Comparison of ENCODE assay signal across 19 cellular contexts in the genomic region with DNA sequence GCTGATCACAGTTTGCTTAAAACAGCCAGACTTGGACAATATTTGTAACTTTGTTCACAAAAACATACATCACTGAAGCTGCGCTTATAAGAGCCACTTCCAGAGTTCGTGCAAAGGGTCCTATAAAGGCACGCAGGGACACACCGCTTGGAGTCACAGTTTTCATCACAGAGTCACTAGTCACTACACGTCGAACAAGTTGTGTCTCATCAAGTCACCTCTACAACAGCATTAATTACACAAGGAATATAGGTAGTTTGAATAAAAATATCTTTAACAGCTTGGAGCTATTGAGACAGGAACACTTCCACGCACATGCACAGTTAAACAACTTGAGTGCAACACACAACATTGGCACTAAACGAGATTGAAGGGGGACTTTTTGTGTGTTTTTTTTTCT. TPM values are rescaled to one million over a fixed set of nuclear protein-coding genes. Genes with fewer than 3 reads are reported as not detected.
DNase-seq lines count a peak whose midpoint lies in the region; ATAC-seq and TF ChIP-seq lines count a peak whose summit lies in the region.
"Had no signal": no experiment of that assay in that cellular context is flagged by ENCODE, and none has a peak within 500 bp of the region (broad histone marks: within the 10 kb centered on the region; RNA-seq: fewer than 3 reads in every experiment).

No MANE protein-coding gene starts in this region.

- peaks cover 2 to 34% of the 10 kb centered on the region in 2 experiments; a peak in 3 of 4 replicates for H3K79me1 ChIP-seq in IMR-90 (ENCODE audit: low read depth in 1 of 2, low read length in 2 of 2)

- peak overlapping the region; percentile 92 for H3K56ac ChIP-seq in IMR-90 (ENCODE audit: extremely low read depth, insufficient read depth, low read length)

- DNase-seq in IMR-90 (no peak), colonic mucosa (peak; percentile 27), lower lobe of right lung (no peak), sigmoid colon (no peak), SIG-M5 (lab: John Stamatoyannopoulos, UW) (no peak), NCI-H345 (lab: John Stamatoyannopoulos, UW) (no peak), aorta (no peak), right atrium auricular region (ENCODE audit: low spot score) (no peak)
- DNase-seq: activated CD4-positive, CD25-positive, alpha-beta regulatory T cell treated with anti-CD3 and anti-CD28 coated beads, Interleukin-2, amount 50 U/mL, for 72 hours; activated effector memory CD4-positive, alpha-beta T cell treated with Interleukin-2 at 50 U/mL for 16 hours; CD4-positive, alpha-beta memory T cell; HFFc6; NCI-H1092; NCI-H524; SHP77 had no signal

- H2BK5ac ChIP-seq in IMR-90 (ENCODE audit: low read depth, low read length, poor library complexity, severe bottlenecking): peak overlapping the region; percentile 89

- H2AK9ac ChIP-seq in IMR-90 (replicated peaks; ENCODE audit: low read depth, low read length, poor library complexity): no peak overlapping the region

- peak overlapping the region; percentile 79 for H3K4ac ChIP-seq in IMR-90 (ENCODE audit: low read depth, low read length)

- peak overlapping the region; percentile 8; the same call in 1 of the 3 replicates for H2BK15ac ChIP-seq in IMR-90 (ENCODE audit: low read depth, low read length)

- no peak for TF ChIP-seq RAD21 in IMR-90 (IDR thresholded peaks at IDR 0.05; ENCODE audit: low read length)

- peak overlapping the region; percentile 29 to 87 for H4K8ac ChIP-seq in IMR-90 (ENCODE audit: low read depth in 2 of 2, low read length in 2 of 2)

- peak overlapping the region; percentile 58; the same call in 1 of the 2 replicates for H4K91ac ChIP-seq in IMR-90 (ENCODE audit: insufficient read depth, low read depth, low read length)

- H3K4me1 ChIP-seq in IMR-90 (ENCODE audit: control insufficient read depth, insufficient read depth, low read length): peaks cover 13% of the 10 kb centered on the region
- peaks cover 8% of the 10 kb centered on the region for H3K4me1 ChIP-seq in colonic mucosa
- H3K4me1 ChIP-seq in lower lobe of right lung: peaks cover 9% of the 10 kb centered on the region
- peaks cover 0 to 43% (median 25%) of the 10 kb centered on the region in 4 donors for H3K4me1 ChIP-seq in sigmoid colon
- H3K4me1 ChIP-seq in aorta (ENCODE audit: control insufficient read depth in 1 of 2, insufficient read depth in 2 of 2, low read length in 2 of 2): no peaks in the 10 kb centered on the region
- H3K4me1 ChIP-seq in right atrium auricular region: peaks cover 0 to 43% of the 10 kb centered on the region in 2 donors

- peak overlapping the region; percentile 88; the same call in 1 of the 2 replicates for H3K27ac ChIP-seq in IMR-90 (ENCODE audit: insufficient read depth, low read length)
- peak overlapping the region; percentile 84 for H3K27ac ChIP-seq in colonic mucosa
- peak overlapping the region; percentile 95 for H3K27ac ChIP-seq in lower lobe of right lung
- peak overlapping the region; percentile 82 to 99 (median 92) for H3K27ac ChIP-seq in sigmoid colon
- H3K27ac ChIP-seq in aorta (ENCODE audit: low read depth in 1 of 2, low read length in 2 of 2): no peak overlapping the region
- no peak overlapping the region for H3K27ac ChIP-seq in right atrium auricular region
- H3K27ac ChIP-seq: KMS-11, vagina had no signal

- TF ChIP-seq POLR2A in IMR-90 (IDR thresholded peaks at IDR 0.05; ENCODE audit: low read depth, low read length): no peak; the same call in 1 of the 2 replicates
- no peak for TF ChIP-seq POLR2A in sigmoid colon (IDR thresholded peaks at IDR 0.05)

- ATAC-seq in IMR-90 (ENCODE audit: low read depth): no peak
- ATAC-seq in lower lobe of right lung: no peak
- no peak for ATAC-seq in aorta (ENCODE audit: low FRiP score)
- ATAC-seq: stimulated activated effector memory CD8-positive, alpha-beta T cell treated with anti-CD3 and anti-CD28 coated beads, Interleukin-12 subunit alpha, Interleukin-12 subunit beta, amount 100 ng/mL, for 72 hours had no signal

- H3K27me3 ChIP-seq in IMR-90 (ENCODE audit: control insufficient read depth, insufficient read depth, low read length): no peaks in the 10 kb centered on the region
- H3K27me3 ChIP-seq in colonic mucosa: no peaks in the 10 kb centered on the region
- H3K27me3 ChIP-seq in lower lobe of right lung (ENCODE audit: low read depth): peaks cover 58% of the 10 kb centered on the region
- H3K27me3 ChIP-seq in sigmoid colon: no peaks in the 10 kb centered on the region
- no peaks in the 10 kb centered on the region for H3K27me3 ChIP-seq in aorta (ENCODE audit: control insufficient read depth in 1 of 2, insufficient read depth in 2 of 2, low read length in 1 of 2)
- peaks cover 49 to 71% of the 10 kb centered on the region in 2 donors for H3K27me3 ChIP-seq in right atrium auricular region
- H3K27me3 ChIP-seq: vagina had no signal

- H3K9me1 ChIP-seq in IMR-90 (ENCODE audit: insufficient read depth, low read length): no peaks in the 10 kb centered on the region

- TF ChIP-seq EP300 in sigmoid colon (IDR thresholded peaks at IDR 0.05): no peak

- H4K20me1 ChIP-seq in IMR-90 (ENCODE audit: insufficient read depth, low read length): no peaks in the 10 kb centered on the region

- CTCF ChIA-PET in IMR-90 (lab: Yijun Ruan, JAX): interaction anchor here (0.6 to 2.0 kb wide), 10 partner anchors 9 to 772 kb away, joined by 3 to 9 read pairs (median 4); partner anchors contain the start of gene HOXA4

- H3K18ac ChIP-seq in IMR-90 (ENCODE audit: low read depth, low read length): peak overlapping the region; percentile 90

- H2BK20ac ChIP-seq in IMR-90 (ENCODE audit: low read depth, low read length): peak overlapping the region; percentile 9; the same call in 1 of the 2 replicates

- no TSS peak for BruUV-seq in IMR-90 (replicated peaks; lab: Mats Ljungman, UMichigan)

- no peaks in the 10 kb centered on the region for H3K9me3 ChIP-seq in IMR-90 (ENCODE audit: control insufficient read depth, insufficient read depth, low read length)
- no peaks in the 10 kb centered on the region for H3K9me3 ChIP-seq in colonic mucosa
- H3K9me3 ChIP-seq in lower lobe of right lung: no peaks in the 10 kb centered on the region
- H3K9me3 ChIP-seq in sigmoid colon: no peaks in the 10 kb centered on the region
- no peaks in the 10 kb centered on the region for H3K9me3 ChIP-seq in aorta (ENCODE audit: control insufficient read depth, low read length)
- no peaks in the 10 kb centered on the region for H3K9me3 ChIP-seq in right atrium auricular region
- H3K9me3 ChIP-seq: vagina had no signal

- H2BK120ac ChIP-seq in IMR-90 (ENCODE audit: low read depth, low read length): peak overlapping the region; percentile 71

- peak overlapping the region; percentile 94 for H3K4me2 ChIP-seq in IMR-90 (ENCODE audit: low read depth, low read length)
- H3K4me2 ChIP-seq: KMS-11 had no signal

- peak overlapping the region; percentile 99 for H3K23ac ChIP-seq in IMR-90 (ENCODE audit: low read depth, low read length)

- dilution Hi-C loops in IMR-90 (cut with HindIII; ENCODE audit: low sequenced_read_pairs, unreplicated experiment): no loop called here

- H3K36me3 ChIP-seq in IMR-90 (ENCODE audit: control insufficient read depth, insufficient read depth, low read length): peaks cover 9% of the 10 kb centered on the region
- no peaks in the 10 kb centered on the region for H3K36me3 ChIP-seq in colonic mucosa
- no peaks in the 10 kb centered on the region for H3K36me3 ChIP-seq in lower lobe of right lung
- peaks cover 15 to 43% (median 17%) of the 10 kb centered on the region in 4 donors for H3K36me3 ChIP-seq in sigmoid colon
- no peaks in the 10 kb centered on the region for H3K36me3 ChIP-seq in aorta (ENCODE audit: control insufficient read depth in 1 of 2, insufficient read depth in 2 of 2, low read length in 1 of 2)
- H3K36me3 ChIP-seq in right atrium auricular region: no peaks in the 10 kb centered on the region

- no peak overlapping the region for H2AFZ ChIP-seq in IMR-90 (replicated peaks; ENCODE audit: low read length, poor library complexity)

- H3K9ac ChIP-seq in IMR-90 (ENCODE audit: low read depth, low read length): peak overlapping the region; percentile 89
- peak overlapping the region; percentile 60 to 100 for H3K9ac ChIP-seq in colonic mucosa (ENCODE audit: low read depth in 2 of 2, low read length in 2 of 2)
- H3K9ac ChIP-seq: KMS-11 had no signal

- no peak for TF ChIP-seq CTCF in IMR-90 (conservative IDR thresholded peaks at IDR 0.05; ENCODE audit: low read depth, low read length)
- no peak for TF ChIP-seq CTCF in colonic mucosa (IDR thresholded peaks at IDR 0.05)
- no peak for TF ChIP-seq CTCF in lower lobe of right lung (IDR thresholded peaks at IDR 0.05)
- no peak for TF ChIP-seq CTCF in sigmoid colon (IDR thresholded peaks at IDR 0.05)
- TF ChIP-seq CTCF in right atrium auricular region (IDR thresholded peaks at IDR 0.05): no peak

- no CpG with 5 or more reads among the region's 8 CpGs for WGBS in IMR-90 (ENCODE audit: extremely low coverage in 2 of 2, insufficient read length in 1 of 2), 2 experiments
- WGBS in sigmoid colon, 2 donors: 17 to 65% methylated on average over 8 of the region's 8 CpGs
- 83 to 93% methylated on average over 8 of the region's 8 CpGs for WGBS in aorta, 2 donors

- POLR2A ChIA-PET in IMR-90 (lab: Charles Lee; ENCODE audit: unreplicated experiment): interaction anchor here (0.6 to 0.9 kb wide), 5 partner anchors 9 to 356 kb away, joined by 3 to 11 read pairs (median 5); no protein-coding TSS in a partner anchor

- peak overlapping the region; percentile 38; the same call in 1 of the 2 replicates for H3K14ac ChIP-seq in IMR-90 (replicated peaks; ENCODE audit: low read depth, low read length)

- intact Hi-C loops in IMR-90 (cut with micrococcal nuclease): loop anchor here (5.0 kb wide), 1 partner anchor 1249 kb away; no protein-coding TSS in a partner anchor
- intact Hi-C loops in colonic mucosa (cut with DNase I): loop anchor here (5.0 kb wide), 1 partner anchor 34 kb away; no protein-coding TSS in a partner anchor
- intact Hi-C loops in lower lobe of right lung (cut with DNase I): loop anchor here (5.0 kb wide), 1 partner anchor 284 kb away; no protein-coding TSS in a partner anchor
- intact Hi-C loops in sigmoid colon (cut with DNase I): no loop called here
- intact Hi-C loops in aorta (cut with DNase I): loop anchor here in 1 of 2 donors (5.0 kb wide), 1 partner anchor 44 kb away; the partner anchor contains the start of gene HOXA1

- peak overlapping the region; percentile 94 for H4K5ac ChIP-seq in IMR-90 (ENCODE audit: low read depth, low read length)

- H2AK5ac ChIP-seq in IMR-90 (ENCODE audit: low read depth, low read length): peak overlapping the region; percentile 6; the same call in 1 of the 2 replicates

- H3K4me3 ChIP-seq in IMR-90 (ENCODE audit: insufficient read depth, low read depth, low read length) (peak overlapping the region; percentile 93), colonic mucosa (peak overlapping the region; percentile 43), lower lobe of right lung (peak overlapping the region; percentile 70), sigmoid colon (peak overlapping the region in 1 of 4 donors; percentile 60), aorta (ENCODE audit: low read length in 2 of 2) (no peak overlapping the region), right atrium auricular region (no peak overlapping the region)
- H3K4me3 ChIP-seq: vagina had no signal

- in situ Hi-C loops in IMR-90 (cut with MboI; ENCODE audit: low sequenced_read_pairs): loop anchor here (5.0 to 10.0 kb wide), 3 partner anchors 39 to 946 kb away; partner anchors contain the start of gene HOXA2

RNA-seq across cellular contexts. Expression of gene HOXA5, which starts 2.3 kb away (rescaled TPM):
- 19.9 and 23.9 TPM in 2 replicates for total RNA-seq in IMR-90 (2012; rRNA removed)
- polyA plus RNA-seq in IMR-90 (2012; rRNA removed): 28.1 and 29.4 TPM in 2 replicates
- polyA plus RNA-seq in IMR-90 (2012; cell fraction: cytosol; rRNA removed): 27.6 and 56.3 TPM in 2 replicates
- polyA plus RNA-seq in IMR-90 (2012; cell fraction: nucleus; rRNA removed; ENCODE audit: low replicate concordance): 34.9 and 41.0 TPM in 2 replicates
- total RNA-seq in colonic mucosa: 10 to 100 TPM in 1 of 2 donors, 1 to 10 TPM in 1; 9.6 to 18.7 TPM
- total RNA-seq in lower lobe of right lung: 16.0 TPM
- 10 to 100 TPM in 3 of 4 donors, 1 to 10 TPM in 1; 9.2 to 12.2 (median 11.2) TPM for total RNA-seq in sigmoid colon
- polyA plus RNA-seq in sigmoid colon: 10 to 100 TPM in 1 of 3 donors, 1 to 10 TPM in 2; 3.2 to 14.3 (median 7.8) TPM
- total RNA-seq in aorta: 10 to 100 TPM in 1 of 2 donors, 1 to 10 TPM in 1; 8.0 to 11.8 TPM
- polyA plus RNA-seq in aorta: 1 to 10 TPM; 1.6 to 2.7 TPM
- total RNA-seq in right atrium auricular region: under 1 TPM; 0.24 to 0.96 TPM
- total RNA-seq: CD4-positive, alpha-beta memory T cell; T-helper 2 cell treated with Interferon-gamma antibody and Interleukin-4, amounts not matched to agents 100 ng/mL and 5 ng/mL, for 36 hours had no signal
- polyA plus RNA-seq: CD4-positive, alpha-beta memory T cell had no signal

RNA-seq across cellular contexts. Expression of gene HOXA6, which starts 6.4 kb away (rescaled TPM):
- total RNA-seq in IMR-90 (2012; rRNA removed) (1.4 and 1.7 TPM in 2 replicates), colonic mucosa (10 to 100 TPM; 10.9 to 29.6 TPM), lower lobe of right lung (4.6 TPM), sigmoid colon (1 to 10 TPM; 4.2 to 10.0 (median 4.5) TPM), aorta (1 to 10 TPM; 6.3 to 7.6 TPM), right atrium auricular region (not detected)
- polyA plus RNA-seq in IMR-90 (2012; rRNA removed) (1.8 and 2.1 TPM in 2 replicates), sigmoid colon (1 to 10 TPM in 2 of 3 donors, not detected in 1; 1.6 to 8.1 TPM), aorta (under 1 TPM in 1 of 2 donors, not detected in 1; 0.97 TPM)
- 0.50 and 1.7 TPM in 2 replicates for polyA plus RNA-seq in IMR-90 (2012; cell fraction: cytosol; rRNA removed)
- 3.9 and 5.3 TPM in 2 replicates for polyA plus RNA-seq in IMR-90 (2012; cell fraction: nucleus; rRNA removed; ENCODE audit: low replicate concordance)
- total RNA-seq: CD4-positive, alpha-beta memory T cell; T-helper 2 cell treated with Interferon-gamma antibody and Interleukin-4, amounts not matched to agents 100 ng/mL and 5 ng/mL, for 36 hours had no signal
- polyA plus RNA-seq: CD4-positive, alpha-beta memory T cell had no signal

RNA-seq across cellular contexts. Expression of gene HOXA4, which starts 10.6 kb away (rescaled TPM):
- total RNA-seq in IMR-90 (2012; rRNA removed): 0.36 and 1.1 TPM in 2 replicates
- 7.2 and 8.0 TPM in 2 replicates for polyA plus RNA-seq in IMR-90 (2012; rRNA removed)
- 4.3 and 5.1 TPM in 2 replicates for polyA plus RNA-seq in IMR-90 (2012; cell fraction: cytosol; rRNA removed)
- polyA plus RNA-seq in IMR-90 (2012; cell fraction: nucleus; rRNA removed; ENCODE audit: low replicate concordance): 4.5 and 16.6 TPM in 2 replicates
- total RNA-seq in colonic mucosa: 1 to 10 TPM; 3.3 to 4.5 TPM
- total RNA-seq in lower lobe of right lung: 8.5 TPM
- total RNA-seq in sigmoid colon: 1 to 10 TPM; 2.0 to 4.2 (median 2.9) TPM
- polyA plus RNA-seq in sigmoid colon: 1 to 10 TPM in 2 of 3 donors, not detected in 1; 1.8 to 4.8 TPM
- total RNA-seq in aorta: 10 to 100 TPM in 1 of 2 donors, 1 to 10 TPM in 1; 5.6 to 11.6 TPM
- polyA plus RNA-seq in aorta: 10 to 100 TPM in 1 of 2 donors, 1 to 10 TPM in 1; 2.6 to 10.1 TPM
- total RNA-seq in right atrium auricular region: 1 to 10 TPM in 1 of 2 donors, under 1 TPM in 1; 0.59 to 1.2 TPM

RNA-seq across cellular contexts. Expression of gene HOXA3, which starts 11.2 kb away (rescaled TPM):
- total RNA-seq in IMR-90 (2012; rRNA removed) (0.83 and 0.90 TPM in 2 replicates), colonic mucosa (10 to 100 TPM; 13.3 to 14.1 TPM), lower lobe of right lung (4.6 TPM), sigmoid colon (10 to 100 TPM in 2 of 4 donors, 1 to 10 TPM in 2; 4.9 to 20.8 (median 12.0) TPM), aorta (10 to 100 TPM in 1 of 2 donors, 1 to 10 TPM in 1; 9.6 to 20.8 TPM), right atrium auricular region (under 1 TPM; 0.28 to 0.30 TPM)
- polyA plus RNA-seq in IMR-90 (2012; rRNA removed) (5.4 and 8.8 TPM in 2 replicates), sigmoid colon (10 to 100 TPM in 2 of 3 donors, 1 to 10 TPM in 1; 3.9 to 15.6 (median 10.3) TPM), aorta (10 to 100 TPM in 1 of 2 donors, 1 to 10 TPM in 1; 3.8 to 12.2 TPM)
- polyA plus RNA-seq in IMR-90 (2012; cell fraction: cytosol; rRNA removed): 4.3 and 8.1 TPM in 2 replicates
- 17.8 and 28.7 TPM in 2 replicates for polyA plus RNA-seq in IMR-90 (2012; cell fraction: nucleus; rRNA removed; ENCODE audit: low replicate concordance)
- total RNA-seq: CD4-positive, alpha-beta memory T cell; T-helper 2 cell treated with Interferon-gamma antibody and Interleukin-4, amounts not matched to agents 100 ng/mL and 5 ng/mL, for 36 hours had no signal

RNA-seq across cellular contexts. Expression of gene HOXA7, which starts 15.3 kb away (rescaled TPM):
- total RNA-seq in IMR-90 (2012; rRNA removed) (under 0.01 and 0.18 TPM in 2 replicates), colonic mucosa (10 to 100 TPM; 21.9 to 24.4 TPM), lower lobe of right lung (2.2 TPM), sigmoid colon (1 to 10 TPM; 4.7 to 9.1 (median 7.3) TPM), aorta (1 to 10 TPM; 4.7 to 9.3 TPM), right atrium auricular region (not detected)
- polyA plus RNA-seq in IMR-90 (2012; rRNA removed) (1.7 TPM in 2 replicates), sigmoid colon (10 to 100 TPM; 18.0 to 23.9 (median 18.0) TPM), aorta (1 to 10 TPM; 2.4 to 3.3 TPM)
- polyA plus RNA-seq in IMR-90 (2012; cell fraction: cytosol; rRNA removed): 2.0 and 2.2 TPM in 2 replicates
- 0.51 and 0.71 TPM in 2 replicates for polyA plus RNA-seq in IMR-90 (2012; cell fraction: nucleus; rRNA removed; ENCODE audit: low replicate concordance)
- total RNA-seq: CD4-positive, alpha-beta memory T cell; T-helper 2 cell treated with Interferon-gamma antibody and Interleukin-4, amounts not matched to agents 100 ng/mL and 5 ng/mL, for 36 hours had no signal
- polyA plus RNA-seq: CD4-positive, alpha-beta memory T cell had no signal

Comparison
In these comparisons a context has a peak if more than half of its experiments do, and no peak if none do; other contexts are left out.
1. H3K27ac ChIP-seq: peak in IMR-90 (single experiment), colonic mucosa (single experiment), lower lobe of right lung (single experiment) and sigmoid colon (4 of 4); none in aorta (0 of 2) and right atrium auricular region (0 of 2).
2. H3K4me3 ChIP-seq: peak in IMR-90 (single experiment), colonic mucosa (single experiment) and lower lobe of right lung (single experiment); none in aorta (0 of 2) and right atrium auricular region (0 of 2).